21 cellular contexts compared by ENCODE assay signal in genomic region chr15:94052711-94053110, GRCh38.
"Had no signal": no experiment of that assay in that cellular context is flagged by ENCODE, and none has a peak within 500 bp of the region (broad histone marks: within the 10 kb centered on the region; RNA-seq: fewer than 3 reads in every experiment).

No MANE protein-coding gene starts in this region.

- DNase-seq: colonic mucosa; effector memory CD4-positive, alpha-beta T cell; esophagus squamous epithelium; left ventricle myocardium superior; lower lobe of right lung; naive thymus-derived CD4-positive, alpha-beta T cell; psoas muscle; right cardiac atrium; spleen; stimulated activated CD4-positive, alpha-beta T cell treated with anti-CD3 and anti-CD28 coated beads, Interleukin-4, amount 100 ng/mL, for 4 hours; stimulated activated naive CD8-positive, alpha-beta T cell treated with anti-CD3 and anti-CD28 coated beads, Interleukin-15, Interleukin-2, amounts not matched to agents 100 U/mL and 50 U/mL, for 24 hours; upper lobe of left lung had no signal

- H3K36me3 ChIP-seq: colonic mucosa, esophagus squamous epithelium, lower lobe of right lung, neutrophil, spleen, thoracic aorta, tibial nerve, upper lobe of left lung had no signal

- H3K27me3 ChIP-seq: colonic mucosa, esophagus squamous epithelium, tibial nerve, upper lobe of left lung had no signal

- FAIRE-seq: endothelial cell of umbilical vein, frontal cortex, keratinocyte had no signal

- H3K4me3 ChIP-seq: colonic mucosa, esophagus squamous epithelium, lower lobe of right lung, psoas muscle, skin epidermis, spleen, thoracic aorta, tibial nerve, upper lobe of left lung had no signal

- H3K9me3 ChIP-seq: colonic mucosa, esophagus squamous epithelium, lower lobe of right lung, neutrophil, psoas muscle, spleen, thoracic aorta, tibial nerve, upper lobe of left lung had no signal

- H3K27ac ChIP-seq: colonic mucosa, esophagus squamous epithelium, lower lobe of right lung, neutrophil, parathyroid adenoma, psoas muscle, skin epidermis, spleen, thoracic aorta, tibial nerve, upper lobe of left lung had no signal

- H3K4me1 ChIP-seq: colonic mucosa, lower lobe of right lung, parathyroid adenoma, psoas muscle, spleen, tibial nerve had no signal

- ATAC-seq: left ventricle myocardium superior; lower lobe of right lung; naive thymus-derived CD4-positive, alpha-beta T cell; psoas muscle; right cardiac atrium; stimulated activated memory B cell treated with anti-CD40 and anti-IgM and Interleukin-4, amounts not matched to agents 10 μg/mL and 1 μg/mL and 100 μg/mL, for 72 hours; stimulated activated naive CD8-positive, alpha-beta T cell treated with anti-CD3 and anti-CD28 coated beads, Interleukin-15, Interleukin-2, amounts not matched to agents 100 U/mL and 50 U/mL, for 24 hours had no signal
